ENCODE assay signal across 25 cellular contexts in the genomic region with DNA sequence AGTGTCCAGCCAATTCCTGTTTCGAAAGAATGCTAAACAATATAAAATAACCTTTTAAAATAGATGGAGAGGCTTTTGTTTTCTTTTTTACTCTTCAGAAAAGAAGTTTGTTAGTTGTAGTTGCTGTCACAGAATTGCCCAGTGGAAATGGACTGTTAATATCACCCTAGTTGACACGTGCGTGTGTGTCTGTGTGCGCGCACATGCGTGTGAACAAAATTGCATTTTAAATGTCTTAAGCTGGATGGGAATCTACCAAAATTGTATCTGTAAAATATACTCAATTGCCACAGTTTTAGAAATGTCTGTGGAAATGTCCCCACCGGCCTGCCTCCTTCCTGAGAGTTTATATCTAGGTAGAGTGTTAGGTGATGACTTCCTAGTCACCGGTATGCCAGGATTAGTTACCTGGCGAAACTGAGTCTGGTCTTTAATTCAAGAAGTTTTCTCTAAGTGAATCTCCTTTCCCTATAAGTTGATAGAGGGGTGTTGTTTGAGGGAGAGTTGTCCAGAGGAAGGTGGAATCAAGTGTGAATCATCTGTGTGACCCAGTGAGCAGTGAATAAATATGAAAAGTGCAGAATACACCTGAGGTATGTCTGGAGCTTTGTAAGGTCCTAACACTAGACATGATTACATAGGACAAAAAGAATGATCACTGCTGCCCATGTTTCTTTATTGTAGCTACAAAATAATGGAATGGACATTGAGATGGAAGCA. TPM values are rescaled to one million over a fixed set of nuclear protein-coding genes. Genes with fewer than 3 reads are reported as not detected.
"Had no signal": no experiment of that assay in that cellular context is flagged by ENCODE, and none has a peak within 500 bp of the region (broad histone marks: within the 10 kb centered on the region; RNA-seq: fewer than 3 reads in every experiment).

No MANE protein-coding gene starts in this region.

- H3K4me1 ChIP-seq: foreskin keratinocyte had no signal

- H3K9me3 ChIP-seq: ovary, psoas muscle, suprapubic skin, transverse colon, uterus had no signal

- H3K4me3 ChIP-seq: cardiac muscle cell, hepatocyte, ovary, psoas muscle, suprapubic skin, transverse colon, uterus had no signal

- H3K27ac ChIP-seq: cardiac muscle cell, foreskin keratinocyte, hepatocyte, ovary, psoas muscle, suprapubic skin, transverse colon, uterus had no signal

- H3K4me2 ChIP-seq: hepatocyte had no signal

- H3K79me2 ChIP-seq: hepatocyte had no signal

- DNase-seq: activated CD4-positive, alpha-beta T cell treated with anti-CD3 and anti-CD28 coated beads, Interleukin-2, amount 50 U/mL, for 4 hours; activated CD8-positive, alpha-beta memory T cell treated with anti-CD3 and anti-CD28 coated beads, Interleukin-2, amount 50 U/mL, for 48 hours; activated naive CD4-positive, alpha-beta T cell treated with Interleukin-2 at 50 U/mL for 16 hours; activated naive CD8-positive, alpha-beta T cell treated with anti-CD3 and anti-CD28 coated beads, Interleukin-2, amount 10 ng/mL, durations not matched to agents 7 days and 5 days; activated T-cell treated with anti-CD3 and anti-CD28 coated beads, Interleukin-2, amount 50 U/mL, for 4 hours; amniotic stem cell; effector CD8-positive, alpha-beta T cell; foreskin keratinocyte; immature natural killer cell; ovary; psoas muscle; right cardiac atrium; stimulated activated CD4-positive, alpha-beta T cell treated with anti-CD3 and anti-CD28 coated beads, Interleukin-1b, Interleukin-23, amount 100 ng/mL, for 48 hours; T-helper 1 cell; T-helper 9 cell; transverse colon; uterus had no signal

- H3K36me3 ChIP-seq: cardiac muscle cell, ovary, suprapubic skin, transverse colon, uterus had no signal

- H2AFZ ChIP-seq: hepatocyte had no signal

RNA-seq across cellular contexts. Expression of gene POU3F3, which starts 11.0 kb away (rescaled TPM):
- total RNA-seq: activated CD8-positive, alpha-beta memory T cell treated with anti-CD3 and anti-CD28 coated beads for 36 hours; activated naive CD8-positive, alpha-beta T cell treated with anti-CD3 and anti-CD28 coated beads, Interleukin-2, amount 10 ng/mL, durations not matched to agents 7 days and 5 days; activated T-cell treated with anti-CD3 and anti-CD28 coated beads, Interleukin-2, amount 50 U/mL, for 4 hours; activated T-helper 2 cell treated with anti-CD3 and anti-CD28 coated beads, Interferon-gamma antibody, Interleukin-2, Interleukin-4, amounts not matched to agents 10 μg/mL and 5 μg/mL and 100 μg/mL, durations not matched to agents 14 hours and 24 hours and 36 hours; cardiac muscle cell; foreskin keratinocyte; hepatocyte; liver; mononuclear cell; myocyte; psoas muscle had no signal
